Comparison of ENCODE assay signal across 8 cellular contexts in the genomic region with DNA sequence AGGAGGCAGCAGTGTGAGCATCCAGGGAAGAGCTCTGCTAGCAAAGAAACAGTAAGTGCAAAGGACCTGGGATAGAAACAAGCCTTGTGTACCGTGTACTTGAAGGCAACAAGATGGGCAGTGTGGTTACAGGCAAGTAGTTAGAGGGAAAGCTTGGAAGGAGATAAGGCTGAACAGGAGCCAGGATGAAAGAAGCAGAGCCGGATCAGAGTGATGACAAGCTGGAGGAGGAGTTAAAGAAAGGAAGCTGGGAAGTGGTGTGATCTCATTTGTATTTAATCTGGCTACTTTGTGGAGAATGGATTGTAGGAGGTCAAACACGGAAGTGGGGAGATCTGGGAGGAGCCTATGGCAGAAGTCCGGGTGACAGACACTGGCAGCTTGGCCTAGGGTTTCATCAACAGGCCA. TPM values are rescaled to one million over a fixed set of nuclear protein-coding genes. Genes with fewer than 3 reads are reported as not detected.
DNase-seq lines count a peak whose midpoint lies in the region; ATAC-seq and TF ChIP-seq lines count a peak whose summit lies in the region.

No MANE protein-coding gene starts in this region.

- H3K4me1 ChIP-seq in A673 (ENCODE audit: insufficient read depth, low read length, poor library complexity, severe bottlenecking) (peaks cover 9% of the 10 kb centered on the region), mucosa of descending colon (ENCODE audit: low read depth) (peaks cover 9% of the 10 kb centered on the region)

- intact Hi-C loops in A673 (cut with micrococcal nuclease; ENCODE audit: unreplicated experiment) (no loop called here), mucosa of descending colon (cut with DNase I, micrococcal nuclease) (loop anchor here in 1 of 2 donors (10.0 kb wide), 1 partner anchor 81 kb away; a partner anchor contains a TSS)

- POLR2A ChIA-PET in A673 (lab: Charles Lee; ENCODE audit: low non-redundant PET) = interaction anchor here (0.5 kb wide), 1 partner anchor 581 kb away, joined by 4 read pairs; no protein-coding TSS in a partner anchor

- no peak overlapping the region for H3K4me3 ChIP-seq in A673 (ENCODE audit: low read depth, low read length, poor library complexity, severe bottlenecking)
- H3K4me3 ChIP-seq in choroid plexus epithelial cell (ENCODE audit: low read depth, low read length) = no peak overlapping the region
- no peak overlapping the region for H3K4me3 ChIP-seq in mucosa of descending colon

- BruUV-seq in A673 (replicated peaks; lab: Mats Ljungman, UMichigan) = no TSS peak

- DNase-seq in A673 (ENCODE audit: low spot score) (peak; percentile 30), NCI-H2196 treated with DMSO at 0.1 percent for 48 hours (lab: John Stamatoyannopoulos, UW; ENCODE audit: unreplicated experiment) (peak; percentile 26), choroid plexus epithelial cell (ENCODE audit: low read depth) (peak; percentile 86), mucosa of descending colon (peak in 1 of 3 donors; percentile 25), NAMALWA (ENCODE audit: low spot score) (no peak), cerebellar cortex (ENCODE audit: low spot score) (no peak)

- CTCF ChIA-PET in A673 (lab: Charles Lee) = no interaction called here

- H3K9me3 ChIP-seq in A673 (ENCODE audit: low read depth, low read length, poor library complexity, severe bottlenecking) (no peaks in the 10 kb centered on the region), mucosa of descending colon (no peaks in the 10 kb centered on the region)

- no peaks in the 10 kb centered on the region for H3K27me3 ChIP-seq in A673 (replicated peaks; ENCODE audit: insufficient read depth, low read depth, low read length, poor library complexity)

- no peak overlapping the region for H3K27ac ChIP-seq in A673 (ENCODE audit: low read depth, low read length, poor library complexity, severe bottlenecking)

- no peaks in the 10 kb centered on the region for H3K36me3 ChIP-seq in A673 (ENCODE audit: insufficient read depth, low read length, poor library complexity, severe bottlenecking)
- no peaks in the 10 kb centered on the region for H3K36me3 ChIP-seq in mucosa of descending colon (ENCODE audit: low read depth)

- TF ChIP-seq CTCF in A673 (conservative IDR thresholded peaks at IDR 0.05; ENCODE audit: low read depth, low read length) (no peak), choroid plexus epithelial cell (conservative IDR thresholded peaks at IDR 0.05; ENCODE audit: low read depth, low read length) (no peak), mucosa of descending colon (IDR thresholded peaks at IDR 0.05) (no peak)

- peak; percentile 82 for ATAC-seq in mucosa of descending colon
- ATAC-seq in GM19023 (IDR thresholded peaks at IDR 0.05; ENCODE audit: unreplicated experiment) = no peak
- ATAC-seq in GM18520 (IDR thresholded peaks at IDR 0.05; ENCODE audit: unreplicated experiment) = no peak

RNA-seq across cellular contexts. Expression of a gene that starts 44.7 kb away (rescaled TPM):
- 19.1 and 20.6 TPM in 2 replicates for total RNA-seq in A673 (2021)
- total RNA-seq in mucosa of descending colon = 10 to 100 TPM; 18.1 to 25.7 (median 21.9) TPM

Comparison
In these comparisons a context has a peak if more than half of its experiments do, and no peak if none do; other contexts are left out.
1. DNase-seq: peak in A673 (single experiment), NCI-H2196 treated with DMSO at 0.1 percent for 48 hours (single experiment) and choroid plexus epithelial cell (single experiment); none in NAMALWA (single experiment) and cerebellar cortex (single experiment).